ENCODE assay signal across 21 cellular contexts in genomic region chr2:234514099-234514498, GRCh38.
"Had no signal": no experiment of that assay in that cellular context is flagged by ENCODE, and none has a peak within 500 bp of the region (broad histone marks: within the 10 kb centered on the region; RNA-seq: fewer than 3 reads in every experiment).

No MANE protein-coding gene starts in this region.

- H3K4me1 ChIP-seq: ascending aorta, Peyer's patch, SJCRH30 had no signal

- H3K27ac ChIP-seq: ascending aorta, Peyer's patch, RWPE1, SJCRH30, WERI-Rb-1 had no signal

- H3K9ac ChIP-seq: SK-N-SH had no signal

- DNase-seq: activated CD4-positive, alpha-beta T cell treated with anti-CD3 and anti-CD28 coated beads for 36 hours; activated CD4-positive, alpha-beta T cell treated with anti-CD3 and anti-CD28 coated beads, Interleukin-2, amount 50 U/mL, for 4 hours; activated CD8-positive, alpha-beta memory T cell treated with anti-CD3 and anti-CD28 coated beads, Interleukin-2, amount 10 ng/mL, durations not matched to agents 7 days and 5 days; activated effector memory CD4-positive, alpha-beta T cell treated with anti-CD3 and anti-CD28 coated beads, Interleukin-2, amount 50 U/mL, for 16 hours; activated naive CD4-positive, alpha-beta T cell treated with Interleukin-2 at 50 U/mL for 16 hours; activated naive CD8-positive, alpha-beta T cell treated with anti-CD3 and anti-CD28 coated beads, Interleukin-2, amount 50 U/mL, for 24 hours; activated T-cell treated with anti-CD3 and anti-CD28 coated beads, Interleukin-2, amount 50 U/mL, for 24 hours; amniotic stem cell; NCI-H1694; NCI-H2029; NCI-H2107; NCI-H2171 treated with DMSO at 0.1 percent for 48 hours; NCI-H510A treated with DMSO at 0.1 percent for 48 hours; Peyer's patch; Right ventricle myocardium superior; T-helper 1 cell had no signal

- H3K9me2 ChIP-seq: SK-N-SH had no signal

- H3K27me3 ChIP-seq: ascending aorta, Peyer's patch, SJCRH30 had no signal

- H3K36me3 ChIP-seq: ascending aorta, Peyer's patch, SJCRH30, WERI-Rb-1 had no signal

- H3K4me3 ChIP-seq: ascending aorta, Peyer's patch, SJCRH30 had no signal

- H3K9me3 ChIP-seq: ascending aorta, Peyer's patch, SJCRH30, SK-N-SH had no signal

- ATAC-seq: activated CD4-positive, alpha-beta T cell treated with anti-CD3 and anti-CD28 coated beads for 36 hours; activated CD8-positive, alpha-beta memory T cell treated with anti-CD3 and anti-CD28 coated beads, Interleukin-2, amount 10 ng/mL, durations not matched to agents 7 days and 5 days; activated naive CD8-positive, alpha-beta T cell treated with anti-CD3 and anti-CD28 coated beads, Interleukin-2, amount 50 U/mL, for 24 hours had no signal
